ENCODE assay signal across 9 cellular contexts in genomic region chr7:130733866-130734524, GRCh38. TPM values are rescaled to one million over a fixed set of nuclear protein-coding genes. Genes with fewer than 3 reads are reported as not detected.
DNase-seq lines count a peak whose midpoint lies in the region; ATAC-seq, FAIRE-seq and TF ChIP-seq lines count a peak whose summit lies in the region.
"Had no signal": no experiment of that assay in that cellular context is flagged by ENCODE, and none has a peak within 500 bp of the region (broad histone marks: within the 10 kb centered on the region; RNA-seq: fewer than 3 reads in every experiment).

Gene KLF14, minus strand, starts transcription at chr7:130734207. Its CDS starts 174 bp downstream, at chr7:130734033.

- TF ChIP-seq CTCF in A673 (conservative IDR thresholded peaks at IDR 0.05; ENCODE audit: low read depth, low read length) = no peak
- no peak for TF ChIP-seq CTCF in GM12878 (IDR thresholded peaks at IDR 0.05 in 2 of 3, conservative IDR thresholded peaks at IDR 0.05 in 1 of 3; ENCODE audit: control insufficient read depth in 2 of 3, extremely low read depth in 1 of 3, insufficient read depth in 1 of 3, low read depth in 3 of 3, low read length in 3 of 3)

- no peak for TF ChIP-seq POLR2A in GM12878 (IDR thresholded peaks at IDR 0.05; ENCODE audit: low read depth, low read length)

- TF ChIP-seq RAD21 in GM12878 (IDR thresholded peaks at IDR 0.05; ENCODE audit: insufficient read depth, low read depth, low read length) = no peak

- H3K9me3 ChIP-seq in A673 (ENCODE audit: low read depth, low read length, poor library complexity, severe bottlenecking) (no peaks in the 10 kb centered on the region), SJCRH30 (replicated peaks) (no peaks in the 10 kb centered on the region), GM12878 (replicated peaks; ENCODE audit: control insufficient read depth, insufficient read depth, low read length) (no peaks in the 10 kb centered on the region; the same call in 2 of the 3 replicates)

- CTCF ChIA-PET in A673 (lab: Charles Lee) = no interaction called here
- CTCF ChIA-PET in GM12878 (lab: Yijun Ruan, JAX) = interaction anchor here (0.6 to 1.0 kb wide), 2 partner anchors 24 to 664 kb away, joined by 3 read pairs; no protein-coding TSS in a partner anchor

- no peak within 1 kb of the TSS for H3K9ac ChIP-seq in GM12878 (ENCODE audit: control insufficient read depth, insufficient read depth, low read length)

- no peak for DNase-seq in A673 (ENCODE audit: low spot score)
- peak; percentile 18 for DNase-seq in GM19240 (ENCODE audit: insufficient read length, low spot score)
- DNase-seq in SJCRH30 = peak; percentile 59 to 70
- no peak for DNase-seq in GM12878 (ENCODE audit: low read depth, low spot score)
- DNase-seq in left kidney (ENCODE audit: low read depth, low spot score) = peak; percentile 73
- peak; percentile 4 to 23 for DNase-seq in stimulated activated CD8-positive, alpha-beta memory T cell treated with anti-CD3 and anti-CD28 coated beads, Interleukin-15, amount 100 ng/mL, for 48 hours (ENCODE audit: low read depth in 2 of 2)
- DNase-seq in NCI-H524 treated with DMSO at 0.1 percent for 48 hours (lab: John Stamatoyannopoulos, UW) = no peak
- DNase-seq in occipital lobe (lab: John Stamatoyannopoulos, UW) = no peak

- H3K4me2 ChIP-seq in GM12878 (ENCODE audit: control insufficient read depth, insufficient read depth) = peak within 1 kb of the TSS; percentile 93

- POLR2A ChIA-PET in A673 (lab: Charles Lee; ENCODE audit: low non-redundant PET) = no interaction called here
- POLR2A ChIA-PET in GM12878 (lab: Charles Lee) = no interaction called here

- in situ Hi-C loops in GM12878 (cut with MboI) = no loop called here

- no peak within 1 kb of the TSS for H3K27ac ChIP-seq in A673 (ENCODE audit: low read depth, low read length, poor library complexity, severe bottlenecking)
- H3K27ac ChIP-seq in SJCRH30 = peak within 1 kb of the TSS; percentile 56
- no peak within 1 kb of the TSS for H3K27ac ChIP-seq in GM12878 (ENCODE audit: control insufficient read depth, insufficient read depth)

- H3K27me3 ChIP-seq in A673 (replicated peaks; ENCODE audit: insufficient read depth, low read depth, low read length, poor library complexity) (peaks cover 76% of the 10 kb centered on the region), SJCRH30 (no peaks in the 10 kb centered on the region), GM12878 (replicated peaks in 1 of 2; ENCODE audit: control insufficient read depth in 2 of 2, insufficient read depth in 2 of 2, low read length in 1 of 2) (peaks cover 9 to 15% of the 10 kb centered on the region in 2 experiments)

- no peak for FAIRE-seq in GM12878 (lab: Jason Lieb, UNC)

- SMC1A ChIA-PET in GM12878 (lab: Charles Lee; ENCODE audit: uncharacterized antibody, unreplicated experiment) = no interaction called here

- intact Hi-C loops in A673 (cut with micrococcal nuclease; ENCODE audit: unreplicated experiment) (no loop called here), GM12878 (cut with micrococcal nuclease; ENCODE audit: unreplicated experiment) (no loop called here)

- no peak for TF ChIP-seq EP300 in GM12878 (IDR thresholded peaks at IDR 0.05; ENCODE audit: borderline replicate concordance in 1 of 2, control insufficient read depth in 1 of 2, low read depth in 2 of 2, low read length in 2 of 2)

- H3K79me2 ChIP-seq in GM12878 (ENCODE audit: control insufficient read depth, insufficient read depth, low read length) = no peaks in the 10 kb centered on the region

- H3K36me3 ChIP-seq in A673 (ENCODE audit: insufficient read depth, low read length, poor library complexity, severe bottlenecking) = no peaks in the 10 kb centered on the region
- no peaks in the 10 kb centered on the region for H3K36me3 ChIP-seq in SJCRH30
- no peaks in the 10 kb centered on the region for H3K36me3 ChIP-seq in GM12878 (ENCODE audit: control insufficient read depth in 2 of 2, insufficient read depth in 2 of 2, low read length in 1 of 2)

- ATAC-seq in GM12878 = peak; percentile 68

- BruUV-seq in A673 (replicated peaks; lab: Mats Ljungman, UMichigan) (no TSS peak), GM12878 (replicated peaks; lab: Mats Ljungman, UMichigan) (no TSS peak)

- peak within 1 kb of the TSS; percentile 49 for H3K4me3 ChIP-seq in A673 (ENCODE audit: low read depth, low read length, poor library complexity, severe bottlenecking)
- peak within 1 kb of the TSS; percentile 61 for H3K4me3 ChIP-seq in SJCRH30
- H3K4me3 ChIP-seq in GM12878 = peak within 1 kb of the TSS; percentile 68

- RAD21 ChIA-PET in GM12878 (lab: Charles Lee; ENCODE audit: unreplicated experiment) = no interaction called here

- peaks cover 5% of the 10 kb centered on the region for H3K4me1 ChIP-seq in A673 (ENCODE audit: insufficient read depth, low read length, poor library complexity, severe bottlenecking)
- no peaks in the 10 kb centered on the region for H3K4me1 ChIP-seq in SJCRH30
- no peaks in the 10 kb centered on the region for H3K4me1 ChIP-seq in GM12878 (ENCODE audit: control insufficient read depth, insufficient read depth, low read length)

- H4K20me1 ChIP-seq in GM12878 (ENCODE audit: control insufficient read depth, insufficient read depth) = no peaks in the 10 kb centered on the region

- peak within 1 kb of the TSS; percentile 43; the same call in 1 of the 2 replicates for H2AFZ ChIP-seq in GM12878 (ENCODE audit: control insufficient read depth, low read depth, low read length)

- WGBS in GM12878 (ENCODE audit: insufficient coverage, insufficient replicate concordance, low lambda C conversion rate, missing lambda C conversion rate) = under 1% methylated on average over 53 of the region's 97 CpGs

TF ChIP-seq in GM12878, 131 proteins besides CTCF, POLR2A, EP300 and RAD21 (continues in another document):
- TF ChIP-seq MTA3 (IDR thresholded peaks at IDR 0.05; ENCODE audit: borderline replicate concordance, low read length) (no peak), EGR1 (IDR thresholded peaks at IDR 0.05; ENCODE audit: borderline replicate concordance in 1 of 2, low read depth in 2 of 2, low read length in 2 of 2) (peak in 1 of 2 experiments; percentile 74; a peak in 2 of 3 replicates), IKZF2 (IDR thresholded peaks at IDR 0.05) (no peak), SREBF2 (IDR thresholded peaks at IDR 0.05; ENCODE audit: low read length) (no peak), IKZF1 (conservative IDR thresholded peaks at IDR 0.05) (peak; percentile 49), CEBPB (IDR thresholded peaks at IDR 0.05; ENCODE audit: borderline replicate concordance in 1 of 2, low read depth in 2 of 2, low read length in 2 of 2) (no peak), CEBPZ (IDR thresholded peaks at IDR 0.05; ENCODE audit: low read depth, low read length) (no peak), NR2F1 (conservative IDR thresholded peaks at IDR 0.05) (no peak), MLLT1 (IDR thresholded peaks at IDR 0.05) (no peak)

RNA-seq across cellular contexts. Expression of gene KLF14, which starts in this region (rescaled TPM):
- not detected in 2 replicates for total RNA-seq in A673 (2021)
- total RNA-seq in SJCRH30 (2014; rRNA removed; shearing (Covaris generic)) = 1.2 and 1.6 TPM in 2 replicates
- total RNA-seq in GM12878 (2013; cell fraction: nucleolus; rRNA removed) = not detected in 2 replicates
- total RNA-seq in GM12878 (2014; rRNA removed) = 0.06 TPM in 1 of 2 replicates, not detected in the other
- total RNA-seq in GM12878 (2014; rRNA removed; fragmentation: Illumina TruSeq; extraction: Trizol) = not detected in 2 replicates
- total RNA-seq in GM12878 (2021) = not detected in 2 replicates
- not detected for polyA plus RNA-seq in GM12878 (2011; ENCODE audit: low read depth)
- not detected in 2 replicates for polyA plus RNA-seq in GM12878 (2011; rRNA removed)
- not detected in 2 replicates for polyA plus RNA-seq in GM12878 (2011; cell fraction: cytosol; rRNA removed)
- polyA plus RNA-seq in GM12878 (2011; cell fraction: nucleus; rRNA removed) = not detected in 2 replicates
- not detected in 2 replicates for polyA plus RNA-seq in GM12878 (2012)
- not detected in 2 replicates for polyA plus RNA-seq in GM12878 (2014; fragmentation: Illumina TruSeq; extraction: Trizol)
- not detected for polyA plus RNA-seq in GM12878 (2014; fragmentation: Nextera tagmentation; extraction: Ambion mirVana)
- not detected in 2 replicates for polyA plus RNA-seq in GM12878 (2014; rRNA removed)
- not detected for polyA plus RNA-seq in GM12878 (2016; fragmentation: Nextera tagmentation; extraction: Ambion mirVana)
- polyA minus RNA-seq in GM12878 (2011; rRNA and poly(A)+ RNA removed) = not detected in 2 replicates
- not detected in 2 replicates for polyA minus RNA-seq in GM12878 (2011; cell fraction: cytosol; rRNA and poly(A)+ RNA removed)
- not detected in 2 replicates for polyA minus RNA-seq in GM12878 (2011; cell fraction: nucleus; rRNA and poly(A)+ RNA removed)
- total RNA-seq in occipital lobe = not detected
- total RNA-seq: pulmonary artery endothelial cell had no signal

Comparison
In these comparisons a context has a peak if more than half of its experiments do, and no peak if none do; other contexts are left out.
1. Peak in ATAC-seq, H3K4me3 ChIP-seq and H3K4me2 ChIP-seq in GM12878; RNA of the gene not detected or under 1 TPM.
2. DNase-seq: peak in GM19240 (single experiment), SJCRH30 (2 of 2), left kidney (single experiment) and stimulated activated CD8-positive, alpha-beta memory T cell treated with anti-CD3 and anti-CD28 coated beads, Interleukin-15, amount 100 ng/mL, for 48 hours (2 of 2); none in A673 (single experiment), GM12878 (single experiment), NCI-H524 treated with DMSO at 0.1 percent for 48 hours (single experiment) and occipital lobe (single experiment).
3. Peak in every context shown above with its lines, with median percentiles within 50 percentile points of each other: H3K4me3 ChIP-seq.